In the genomic region with DNA sequence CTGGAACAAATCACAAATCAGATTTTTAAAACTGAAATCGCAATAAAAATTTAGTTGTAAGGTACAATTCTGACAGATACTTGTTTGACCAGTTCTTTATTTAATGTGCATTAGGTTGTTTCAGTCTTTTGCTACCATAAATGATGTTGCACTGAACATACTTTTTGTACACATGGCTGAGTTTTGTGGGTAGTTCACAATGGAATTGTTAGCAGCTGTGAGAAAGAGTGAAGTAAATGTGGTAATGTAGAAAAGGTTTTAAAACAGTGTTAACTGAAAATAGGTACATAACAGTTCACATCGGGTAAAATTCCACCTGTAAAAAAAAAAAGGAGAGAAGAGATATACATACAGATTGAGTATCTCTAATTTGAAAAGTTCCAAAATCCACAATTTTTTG, we compare ENCODE assay signal across 1 cellular context.
TF ChIP-seq lines count a peak whose summit lies in the region.

No MANE protein-coding gene starts in this region.

TF ChIP-seq in GM12878, 131 proteins besides CTCF, POLR2A, EP300 and RAD21 (continues in another document):
- TF ChIP-seq NRF1 (conservative IDR thresholded peaks at IDR 0.05; ENCODE audit: low read depth, low read length) = no peak
- TF ChIP-seq MAX (IDR thresholded peaks at IDR 0.05; ENCODE audit: low read depth, low read length) = no peak
- TF ChIP-seq TCF7 (IDR thresholded peaks at IDR 0.05; ENCODE audit: borderline replicate concordance) = no peak
- no peak for TF ChIP-seq SIX5 (IDR thresholded peaks at IDR 0.05; ENCODE audit: low read depth, low read length, severe bottlenecking)
- TF ChIP-seq IKZF2 (IDR thresholded peaks at IDR 0.05) = peak in 1 of 2 experiments; percentile 54; a peak in 2 of 4 replicates
- TF ChIP-seq MEF2A (IDR thresholded peaks at IDR 0.05; ENCODE audit: insufficient read depth, low read depth, low read length) = 0 out of 2 replicates have a peak, but pooled peaks have one; percentile 35
- no peak for TF ChIP-seq BRCA1 (IDR thresholded peaks at IDR 0.05; ENCODE audit: low read depth, low read length)
- no peak for TF ChIP-seq YBX1 (IDR thresholded peaks at IDR 0.05)
- TF ChIP-seq KDM1A (IDR thresholded peaks at IDR 0.05; ENCODE audit: borderline replicate concordance) = no peak
- TF ChIP-seq, protein P1, sequence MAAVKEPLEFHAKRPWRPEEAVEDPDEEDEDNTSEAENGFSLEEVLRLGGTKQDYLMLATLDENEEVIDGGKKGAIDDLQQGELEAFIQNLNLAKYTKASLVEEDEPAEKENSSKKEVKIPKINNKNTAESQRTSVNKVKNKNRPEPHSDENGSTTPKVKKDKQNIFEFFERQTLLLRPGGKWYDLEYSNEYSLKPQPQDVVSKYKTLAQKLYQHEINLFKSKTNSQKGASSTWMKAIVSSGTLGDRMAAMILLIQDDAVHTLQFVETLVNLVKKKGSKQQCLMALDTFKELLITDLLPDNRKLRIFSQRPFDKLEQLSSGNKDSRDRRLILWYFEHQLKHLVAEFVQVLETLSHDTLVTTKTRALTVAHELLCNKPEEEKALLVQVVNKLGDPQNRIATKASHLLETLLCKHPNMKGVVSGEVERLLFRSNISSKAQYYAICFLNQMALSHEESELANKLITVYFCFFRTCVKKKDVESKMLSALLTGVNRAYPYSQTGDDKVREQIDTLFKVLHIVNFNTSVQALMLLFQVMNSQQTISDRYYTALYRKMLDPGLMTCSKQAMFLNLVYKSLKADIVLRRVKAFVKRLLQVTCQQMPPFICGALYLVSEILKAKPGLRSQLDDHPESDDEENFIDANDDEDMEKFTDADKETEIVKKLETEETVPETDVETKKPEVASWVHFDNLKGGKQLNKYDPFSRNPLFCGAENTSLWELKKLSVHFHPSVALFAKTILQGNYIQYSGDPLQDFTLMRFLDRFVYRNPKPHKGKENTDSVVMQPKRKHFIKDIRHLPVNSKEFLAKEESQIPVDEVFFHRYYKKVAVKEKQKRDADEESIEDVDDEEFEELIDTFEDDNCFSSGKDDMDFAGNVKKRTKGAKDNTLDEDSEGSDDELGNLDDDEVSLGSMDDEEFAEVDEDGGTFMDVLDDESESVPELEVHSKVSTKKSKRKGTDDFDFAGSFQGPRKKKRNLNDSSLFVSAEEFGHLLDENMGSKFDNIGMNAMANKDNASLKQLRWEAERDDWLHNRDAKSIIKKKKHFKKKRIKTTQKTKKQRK (IDR thresholded peaks at IDR 0.05; ENCODE audit: low read depth, low read length) = no peak
- TF ChIP-seq ZNF24 (IDR thresholded peaks at IDR 0.05) = 0 out of 2 replicates have a peak, but pooled peaks have one; percentile 34
- TF ChIP-seq, protein P2, sequence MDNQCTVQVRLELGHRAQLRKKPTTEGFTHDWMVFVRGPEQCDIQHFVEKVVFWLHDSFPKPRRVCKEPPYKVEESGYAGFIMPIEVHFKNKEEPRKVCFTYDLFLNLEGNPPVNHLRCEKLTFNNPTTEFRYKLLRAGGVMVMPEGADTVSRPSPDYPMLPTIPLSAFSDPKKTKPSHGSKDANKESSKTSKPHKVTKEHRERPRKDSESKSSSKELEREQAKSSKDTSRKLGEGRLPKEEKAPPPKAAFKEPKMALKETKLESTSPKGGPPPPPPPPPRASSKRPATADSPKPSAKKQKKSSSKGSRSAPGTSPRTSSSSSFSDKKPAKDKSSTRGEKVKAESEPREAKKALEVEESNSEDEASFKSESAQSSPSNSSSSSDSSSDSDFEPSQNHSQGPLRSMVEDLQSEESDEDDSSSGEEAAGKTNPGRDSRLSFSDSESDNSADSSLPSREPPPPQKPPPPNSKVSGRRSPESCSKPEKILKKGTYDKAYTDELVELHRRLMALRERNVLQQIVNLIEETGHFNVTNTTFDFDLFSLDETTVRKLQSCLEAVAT (IDR thresholded peaks at IDR 0.05) = no peak
- TF ChIP-seq MTA3 (IDR thresholded peaks at IDR 0.05; ENCODE audit: borderline replicate concordance, low read length) = no peak
- 0 out of 2 replicates have a peak, but pooled peaks have one; percentile 31 for TF ChIP-seq PAX5 (IDR thresholded peaks at IDR 0.05; ENCODE audit: borderline replicate concordance, low read depth, low read length)
- TF ChIP-seq, protein P3, sequence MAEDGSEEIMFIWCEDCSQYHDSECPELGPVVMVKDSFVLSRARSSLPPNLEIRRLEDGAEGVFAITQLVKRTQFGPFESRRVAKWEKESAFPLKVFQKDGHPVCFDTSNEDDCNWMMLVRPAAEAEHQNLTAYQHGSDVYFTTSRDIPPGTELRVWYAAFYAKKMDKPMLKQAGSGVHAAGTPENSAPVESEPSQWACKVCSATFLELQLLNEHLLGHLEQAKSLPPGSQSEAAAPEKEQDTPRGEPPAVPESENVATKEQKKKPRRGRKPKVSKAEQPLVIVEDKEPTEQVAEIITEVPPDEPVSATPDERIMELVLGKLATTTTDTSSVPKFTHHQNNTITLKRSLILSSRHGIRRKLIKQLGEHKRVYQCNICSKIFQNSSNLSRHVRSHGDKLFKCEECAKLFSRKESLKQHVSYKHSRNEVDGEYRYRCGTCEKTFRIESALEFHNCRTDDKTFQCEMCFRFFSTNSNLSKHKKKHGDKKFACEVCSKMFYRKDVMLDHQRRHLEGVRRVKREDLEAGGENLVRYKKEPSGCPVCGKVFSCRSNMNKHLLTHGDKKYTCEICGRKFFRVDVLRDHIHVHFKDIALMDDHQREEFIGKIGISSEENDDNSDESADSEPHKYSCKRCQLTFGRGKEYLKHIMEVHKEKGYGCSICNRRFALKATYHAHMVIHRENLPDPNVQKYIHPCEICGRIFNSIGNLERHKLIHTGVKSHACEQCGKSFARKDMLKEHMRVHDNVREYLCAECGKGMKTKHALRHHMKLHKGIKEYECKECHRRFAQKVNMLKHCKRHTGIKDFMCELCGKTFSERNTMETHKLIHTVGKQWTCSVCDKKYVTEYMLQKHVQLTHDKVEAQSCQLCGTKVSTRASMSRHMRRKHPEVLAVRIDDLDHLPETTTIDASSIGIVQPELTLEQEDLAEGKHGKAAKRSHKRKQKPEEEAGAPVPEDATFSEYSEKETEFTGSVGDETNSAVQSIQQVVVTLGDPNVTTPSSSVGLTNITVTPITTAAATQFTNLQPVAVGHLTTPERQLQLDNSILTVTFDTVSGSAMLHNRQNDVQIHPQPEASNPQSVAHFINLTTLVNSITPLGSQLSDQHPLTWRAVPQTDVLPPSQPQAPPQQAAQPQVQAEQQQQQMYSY (CRISPR knock-in tag; IDR thresholded peaks at IDR 0.05) = no peak
- no peak for TF ChIP-seq SREBF1 (IDR thresholded peaks at IDR 0.05; ENCODE audit: low read length)
- no peak for TF ChIP-seq TARDBP (IDR thresholded peaks at IDR 0.05; ENCODE audit: borderline replicate concordance)
- TF ChIP-seq KLF5 (IDR thresholded peaks at IDR 0.05; ENCODE audit: partially characterized antibody) = no peak
- TF ChIP-seq FOXM1 (IDR thresholded peaks at IDR 0.05; ENCODE audit: low read depth, low read length) = no peak
- TF ChIP-seq BHLHE40 (IDR thresholded peaks at IDR 0.05; ENCODE audit: borderline replicate concordance in 1 of 2, low read depth in 2 of 2, low read length in 1 of 2) = no peak
- TF ChIP-seq, protein P4, sequence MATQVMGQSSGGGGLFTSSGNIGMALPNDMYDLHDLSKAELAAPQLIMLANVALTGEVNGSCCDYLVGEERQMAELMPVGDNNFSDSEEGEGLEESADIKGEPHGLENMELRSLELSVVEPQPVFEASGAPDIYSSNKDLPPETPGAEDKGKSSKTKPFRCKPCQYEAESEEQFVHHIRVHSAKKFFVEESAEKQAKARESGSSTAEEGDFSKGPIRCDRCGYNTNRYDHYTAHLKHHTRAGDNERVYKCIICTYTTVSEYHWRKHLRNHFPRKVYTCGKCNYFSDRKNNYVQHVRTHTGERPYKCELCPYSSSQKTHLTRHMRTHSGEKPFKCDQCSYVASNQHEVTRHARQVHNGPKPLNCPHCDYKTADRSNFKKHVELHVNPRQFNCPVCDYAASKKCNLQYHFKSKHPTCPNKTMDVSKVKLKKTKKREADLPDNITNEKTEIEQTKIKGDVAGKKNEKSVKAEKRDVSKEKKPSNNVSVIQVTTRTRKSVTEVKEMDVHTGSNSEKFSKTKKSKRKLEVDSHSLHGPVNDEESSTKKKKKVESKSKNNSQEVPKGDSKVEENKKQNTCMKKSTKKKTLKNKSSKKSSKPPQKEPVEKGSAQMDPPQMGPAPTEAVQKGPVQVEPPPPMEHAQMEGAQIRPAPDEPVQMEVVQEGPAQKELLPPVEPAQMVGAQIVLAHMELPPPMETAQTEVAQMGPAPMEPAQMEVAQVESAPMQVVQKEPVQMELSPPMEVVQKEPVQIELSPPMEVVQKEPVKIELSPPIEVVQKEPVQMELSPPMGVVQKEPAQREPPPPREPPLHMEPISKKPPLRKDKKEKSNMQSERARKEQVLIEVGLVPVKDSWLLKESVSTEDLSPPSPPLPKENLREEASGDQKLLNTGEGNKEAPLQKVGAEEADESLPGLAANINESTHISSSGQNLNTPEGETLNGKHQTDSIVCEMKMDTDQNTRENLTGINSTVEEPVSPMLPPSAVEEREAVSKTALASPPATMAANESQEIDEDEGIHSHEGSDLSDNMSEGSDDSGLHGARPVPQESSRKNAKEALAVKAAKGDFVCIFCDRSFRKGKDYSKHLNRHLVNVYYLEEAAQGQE (IDR thresholded peaks at IDR 0.05; ENCODE audit: low read depth, low read length) = no peak
- TF ChIP-seq HDAC6 (IDR thresholded peaks at IDR 0.05; ENCODE audit: unreplicated experiment) = no peak
- peak; percentile 76 for TF ChIP-seq RUNX3 (IDR thresholded peaks at IDR 0.05; ENCODE audit: low read length)
- TF ChIP-seq TAF1 (IDR thresholded peaks at IDR 0.05; ENCODE audit: borderline replicate concordance, low read depth, low read length) = no peak
- TF ChIP-seq RFX5 (IDR thresholded peaks at IDR 0.05; ENCODE audit: low read depth, low read length) = no peak
- TF ChIP-seq CHD4 (IDR thresholded peaks at IDR 0.05) = no peak
- no peak for TF ChIP-seq CHD1 (IDR thresholded peaks at IDR 0.05; ENCODE audit: low read depth, low read length)
- no peak for TF ChIP-seq CEBPB (IDR thresholded peaks at IDR 0.05; ENCODE audit: borderline replicate concordance in 1 of 2, low read depth in 2 of 2, low read length in 2 of 2)
- TF ChIP-seq GABPA (IDR thresholded peaks at IDR 0.05; ENCODE audit: low read depth) = no peak
- no peak for TF ChIP-seq SP1 (IDR thresholded peaks at IDR 0.05; ENCODE audit: low read depth, low read length)
- TF ChIP-seq CBX5 (IDR thresholded peaks at IDR 0.05; ENCODE audit: low read depth) = no peak
- no peak for TF ChIP-seq ZNF622 (IDR thresholded peaks at IDR 0.05)
- peak; percentile 50; the same call in 1 of the 2 replicates for TF ChIP-seq ATF7 (IDR thresholded peaks at IDR 0.05; ENCODE audit: low read depth)
- no peak for TF ChIP-seq HDGF (IDR thresholded peaks at IDR 0.05)
- no peak for TF ChIP-seq EGR1 (IDR thresholded peaks at IDR 0.05; ENCODE audit: borderline replicate concordance in 1 of 2, low read depth in 2 of 2, low read length in 2 of 2)
- no peak for TF ChIP-seq MYC (IDR thresholded peaks at IDR 0.05; ENCODE audit: insufficient read depth, insufficient read length, insufficient replicate concordance, low read length, severe bottlenecking)
- TF ChIP-seq, protein P5, sequence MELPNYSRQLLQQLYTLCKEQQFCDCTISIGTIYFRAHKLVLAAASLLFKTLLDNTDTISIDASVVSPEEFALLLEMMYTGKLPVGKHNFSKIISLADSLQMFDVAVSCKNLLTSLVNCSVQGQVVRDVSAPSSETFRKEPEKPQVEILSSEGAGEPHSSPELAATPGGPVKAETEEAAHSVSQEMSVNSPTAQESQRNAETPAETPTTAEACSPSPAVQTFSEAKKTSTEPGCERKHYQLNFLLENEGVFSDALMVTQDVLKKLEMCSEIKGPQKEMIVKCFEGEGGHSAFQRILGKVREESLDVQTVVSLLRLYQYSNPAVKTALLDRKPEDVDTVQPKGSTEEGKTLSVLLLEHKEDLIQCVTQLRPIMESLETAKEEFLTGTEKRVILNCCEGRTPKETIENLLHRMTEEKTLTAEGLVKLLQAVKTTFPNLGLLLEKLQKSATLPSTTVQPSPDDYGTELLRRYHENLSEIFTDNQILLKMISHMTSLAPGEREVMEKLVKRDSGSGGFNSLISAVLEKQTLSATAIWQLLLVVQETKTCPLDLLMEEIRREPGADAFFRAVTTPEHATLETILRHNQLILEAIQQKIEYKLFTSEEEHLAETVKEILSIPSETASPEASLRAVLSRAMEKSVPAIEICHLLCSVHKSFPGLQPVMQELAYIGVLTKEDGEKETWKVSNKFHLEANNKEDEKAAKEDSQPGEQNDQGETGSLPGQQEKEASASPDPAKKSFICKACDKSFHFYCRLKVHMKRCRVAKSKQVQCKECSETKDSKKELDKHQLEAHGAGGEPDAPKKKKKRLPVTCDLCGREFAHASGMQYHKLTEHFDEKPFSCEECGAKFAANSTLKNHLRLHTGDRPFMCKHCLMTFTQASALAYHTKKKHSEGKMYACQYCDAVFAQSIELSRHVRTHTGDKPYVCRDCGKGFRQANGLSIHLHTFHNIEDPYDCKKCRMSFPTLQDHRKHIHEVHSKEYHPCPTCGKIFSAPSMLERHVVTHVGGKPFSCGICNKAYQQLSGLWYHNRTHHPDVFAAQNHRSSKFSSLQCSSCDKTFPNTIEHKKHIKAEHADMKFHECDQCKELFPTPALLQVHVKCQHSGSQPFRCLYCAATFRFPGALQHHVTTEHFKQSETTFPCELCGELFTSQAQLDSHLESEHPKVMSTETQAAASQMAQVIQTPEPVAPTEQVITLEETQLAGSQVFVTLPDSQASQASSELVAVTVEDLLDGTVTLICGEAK (IDR thresholded peaks at IDR 0.05; ENCODE audit: borderline replicate concordance) = no peak
- TF ChIP-seq, protein P6, sequence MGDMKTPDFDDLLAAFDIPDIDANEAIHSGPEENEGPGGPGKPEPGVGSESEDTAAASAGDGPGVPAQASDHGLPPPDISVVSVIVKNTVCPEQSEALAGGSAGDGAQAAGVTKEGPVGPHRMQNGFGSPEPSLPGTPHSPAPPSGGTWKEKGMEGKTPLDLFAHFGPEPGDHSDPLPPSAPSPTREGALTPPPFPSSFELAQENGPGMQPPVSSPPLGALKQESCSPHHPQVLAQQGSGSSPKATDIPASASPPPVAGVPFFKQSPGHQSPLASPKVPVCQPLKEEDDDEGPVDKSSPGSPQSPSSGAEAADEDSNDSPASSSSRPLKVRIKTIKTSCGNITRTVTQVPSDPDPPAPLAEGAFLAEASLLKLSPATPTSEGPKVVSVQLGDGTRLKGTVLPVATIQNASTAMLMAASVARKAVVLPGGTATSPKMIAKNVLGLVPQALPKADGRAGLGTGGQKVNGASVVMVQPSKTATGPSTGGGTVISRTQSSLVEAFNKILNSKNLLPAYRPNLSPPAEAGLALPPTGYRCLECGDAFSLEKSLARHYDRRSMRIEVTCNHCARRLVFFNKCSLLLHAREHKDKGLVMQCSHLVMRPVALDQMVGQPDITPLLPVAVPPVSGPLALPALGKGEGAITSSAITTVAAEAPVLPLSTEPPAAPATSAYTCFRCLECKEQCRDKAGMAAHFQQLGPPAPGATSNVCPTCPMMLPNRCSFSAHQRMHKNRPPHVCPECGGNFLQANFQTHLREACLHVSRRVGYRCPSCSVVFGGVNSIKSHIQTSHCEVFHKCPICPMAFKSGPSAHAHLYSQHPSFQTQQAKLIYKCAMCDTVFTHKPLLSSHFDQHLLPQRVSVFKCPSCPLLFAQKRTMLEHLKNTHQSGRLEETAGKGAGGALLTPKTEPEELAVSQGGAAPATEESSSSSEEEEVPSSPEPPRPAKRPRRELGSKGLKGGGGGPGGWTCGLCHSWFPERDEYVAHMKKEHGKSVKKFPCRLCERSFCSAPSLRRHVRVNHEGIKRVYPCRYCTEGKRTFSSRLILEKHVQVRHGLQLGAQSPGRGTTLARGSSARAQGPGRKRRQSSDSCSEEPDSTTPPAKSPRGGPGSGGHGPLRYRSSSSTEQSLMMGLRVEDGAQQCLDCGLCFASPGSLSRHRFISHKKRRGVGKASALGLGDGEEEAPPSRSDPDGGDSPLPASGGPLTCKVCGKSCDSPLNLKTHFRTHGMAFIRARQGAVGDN (IDR thresholded peaks at IDR 0.05) = no peak
- TF ChIP-seq POLR2AphosphoS2 (IDR thresholded peaks at IDR 0.05; ENCODE audit: low read depth, low read length) = no peak
- TF ChIP-seq MEF2B (IDR thresholded peaks at IDR 0.05; ENCODE audit: partially characterized antibody, poor library complexity, severe bottlenecking) = peak; percentile 44
